1 cellular context compared by ENCODE assay signal in the genomic region with DNA sequence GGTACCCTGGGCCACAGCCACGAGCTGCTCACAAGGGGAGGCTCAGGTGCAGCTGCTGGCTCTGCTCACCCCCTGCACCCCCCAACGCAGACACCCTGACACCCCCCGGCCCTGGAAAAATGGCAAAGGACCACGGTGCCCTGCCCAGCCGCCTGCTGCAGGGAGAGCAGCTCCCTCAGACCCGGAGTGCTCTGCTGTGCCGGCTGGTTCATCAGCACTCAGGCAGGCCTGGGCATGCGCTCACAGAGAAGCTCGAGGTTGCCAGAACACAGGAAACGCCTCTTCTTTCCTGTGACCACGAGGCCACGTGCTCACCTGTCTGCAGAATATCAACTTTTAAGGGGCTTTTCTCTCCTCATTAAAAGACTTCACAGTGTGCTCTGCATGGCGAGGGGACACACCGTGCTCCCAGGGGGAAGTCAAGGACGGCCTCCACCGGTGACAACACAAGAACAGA.
TF ChIP-seq lines count a peak whose summit lies in the region.

No MANE protein-coding gene starts in this region.

TF ChIP-seq in IMR-90, 13 proteins besides CTCF, POLR2A, EP300 and RAD21:
- TF ChIP-seq RFX5 (IDR thresholded peaks at IDR 0.05; ENCODE audit: low read depth, low read length): no peak
